ENCODE assay signal across 1 cellular context in genomic region chr12:106723416-106723815, GRCh38.
TF ChIP-seq lines count a peak whose summit lies in the region.

No MANE protein-coding gene starts in this region.

TF ChIP-seq in WTC11, 78 proteins besides CTCF, POLR2A, EP300 and RAD21 (continued from another document):
- TF ChIP-seq FOXP4 (CRISPR knock-in tag; IDR thresholded peaks at IDR 0.05) (no peak), ZNF416 (CRISPR knock-in tag; IDR thresholded peaks at IDR 0.05) (no peak), IRF1 (CRISPR knock-in tag; IDR thresholded peaks at IDR 0.05) (no peak), JAZF1 (CRISPR knock-in tag; IDR thresholded peaks at IDR 0.05) (no peak), ZNF532 (CRISPR knock-in tag; IDR thresholded peaks at IDR 0.05; ENCODE audit: borderline replicate concordance) (no peak), ZNF512 (CRISPR knock-in tag; IDR thresholded peaks at IDR 0.05; ENCODE audit: borderline replicate concordance) (no peak), HMGA2 (CRISPR knock-in tag; IDR thresholded peaks at IDR 0.05) (no peak), FOXK1 (CRISPR knock-in tag; IDR thresholded peaks at IDR 0.05) (no peak), FOXP1 (CRISPR knock-in tag; IDR thresholded peaks at IDR 0.05; ENCODE audit: borderline replicate concordance) (no peak), ESRRA (CRISPR knock-in tag; IDR thresholded peaks at IDR 0.05; ENCODE audit: borderline replicate concordance) (no peak), GTF2I (CRISPR knock-in tag; conservative IDR thresholded peaks at IDR 0.05) (no peak), STAT6 (CRISPR knock-in tag; conservative IDR thresholded peaks at IDR 0.05; ENCODE audit: low read depth) (no peak), CREM (CRISPR knock-in tag; IDR thresholded peaks at IDR 0.05) (no peak), MAX (CRISPR knock-in tag; IDR thresholded peaks at IDR 0.05) (no peak), AFF4 (CRISPR knock-in tag; IDR thresholded peaks at IDR 0.05; ENCODE audit: borderline replicate concordance) (no peak), NR1H2 (CRISPR knock-in tag; IDR thresholded peaks at IDR 0.05) (no peak), NFYB (CRISPR knock-in tag; conservative IDR thresholded peaks at IDR 0.05; ENCODE audit: low read depth) (no peak), TEAD1 (CRISPR knock-in tag; IDR thresholded peaks at IDR 0.05) (no peak)
